In genomic region chr5:29885595-29885994, GRCh38 we compare ENCODE assay signal across 22 cellular contexts.
"Had no signal": no experiment of that assay in that cellular context is flagged by ENCODE, and none has a peak within 500 bp of the region (broad histone marks: within the 10 kb centered on the region; RNA-seq: fewer than 3 reads in every experiment).

No MANE protein-coding gene starts in this region.

- ATAC-seq: stimulated activated effector memory CD8-positive, alpha-beta T cell treated with anti-CD3 and anti-CD28 coated beads, Interleukin-12 subunit alpha, Interleukin-12 subunit beta, amount 100 ng/mL, for 72 hours; stimulated activated memory B cell treated with anti-CD40 and anti-IgM and Interleukin-4, amounts not matched to agents 10 μg/mL and 1 μg/mL and 100 μg/mL, for 72 hours; stimulated activated naive B cell treated with anti-CD40 and anti-IgM and Interleukin-4, amounts not matched to agents 10 μg/mL and 1 μg/mL and 100 μg/mL, for 72 hours; stimulated activated naive CD8-positive, alpha-beta T cell treated with anti-CD3 and anti-CD28 coated beads, Interleukin-15, amount 100 ng/mL, for 72 hours; stimulated activated naive CD8-positive, alpha-beta T cell treated with anti-CD3 and anti-CD28 coated beads, Interleukin-15, Interleukin-2, amounts not matched to agents 100 U/mL and 50 U/mL, for 24 hours; upper lobe of right lung had no signal

- DNase-seq: stimulated activated CD4-positive, alpha-beta T cell treated with anti-CD3 and anti-CD28 coated beads, Interleukin-2, amount 100 ng/mL, for 48 hours; stimulated activated CD4-positive, alpha-beta T cell treated with anti-CD3 and anti-CD28 coated beads, Interleukin-4, amount 100 ng/mL, for 1 hour; stimulated activated CD4-positive, alpha-beta T cell treated with anti-CD3 and anti-CD28 coated beads, Interleukin-4, amount 100 ng/mL, for 24 hours; stimulated activated CD4-positive, alpha-beta T cell treated with anti-CD3 and anti-CD28 coated beads, Interleukin-4, amount 100 ng/mL, for 4 hours; stimulated activated CD8-positive, alpha-beta memory T cell treated with anti-CD3 and anti-CD28 coated beads, Interleukin-4, amount 100 ng/mL, for 48 hours; stimulated activated naive B cell treated with anti-CD40 and anti-IgM and Interleukin-4, amounts not matched to agents 10 μg/mL and 1 μg/mL and 100 μg/mL, for 72 hours; stimulated activated naive CD4-positive, alpha-beta T cell; stimulated activated naive CD4-positive, alpha-beta T cell treated with Interleukin-2 at 50 U/mL for 16 hours; stimulated activated naive CD8-positive, alpha-beta T cell treated with anti-CD3 and anti-CD28 coated beads, Interleukin-15, amount 100 ng/mL, for 72 hours; stimulated activated naive CD8-positive, alpha-beta T cell treated with anti-CD3 and anti-CD28 coated beads, Interleukin-15, Interleukin-2, amounts not matched to agents 100 U/mL and 50 U/mL, for 24 hours; stomach; substantia nigra; testis; thyroid gland; tibial artery; transverse colon; trophoblast cell; upper lobe of left lung; upper lobe of right lung; uterus had no signal
